In the genomic region with DNA sequence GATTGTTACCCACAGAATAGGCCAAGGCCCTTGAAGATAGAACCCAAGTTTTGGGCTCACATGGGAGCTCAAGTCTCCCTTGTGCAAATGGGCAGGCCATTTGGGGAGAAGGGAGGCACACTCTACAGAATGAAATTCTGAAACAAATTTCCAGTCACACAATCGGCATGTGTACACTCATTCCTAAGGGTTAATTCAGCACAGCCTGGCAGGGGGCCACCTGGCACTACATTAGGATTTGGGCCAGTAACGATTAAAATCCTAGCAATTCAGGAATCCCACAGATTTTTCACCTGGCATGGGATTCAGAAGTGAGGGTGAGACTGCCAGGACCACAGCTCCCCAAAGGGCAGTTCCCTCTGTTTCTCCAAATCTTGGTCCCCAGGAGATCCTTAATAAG, we compare ENCODE assay signal across 15 cellular contexts. TPM values are rescaled to one million over a fixed set of nuclear protein-coding genes. Genes with fewer than 3 reads are reported as not detected.
DNase-seq lines count a peak whose midpoint lies in the region; ATAC-seq and TF ChIP-seq lines count a peak whose summit lies in the region.
"Had no signal": no experiment of that assay in that cellular context is flagged by ENCODE, and none has a peak within 500 bp of the region (broad histone marks: within the 10 kb centered on the region; RNA-seq: fewer than 3 reads in every experiment).

No MANE protein-coding gene starts in this region.

- peaks cover 14 to 37% of the 10 kb centered on the region in 2 donors for H3K36me3 Mint-ChIP-seq in activated T-cell treated with anti-CD3 and anti-CD28 coated beads, Interleukin-2, amount 50 U/mL, for 72 hours (ENCODE audit: insufficient read depth in 2 of 2)

- H3K4me3 Mint-ChIP-seq in activated T-cell treated with anti-CD3 and anti-CD28 coated beads, Interleukin-2, amount 50 U/mL, for 72 hours, result no peak overlapping the region
- no peak overlapping the region for H3K4me3 Mint-ChIP-seq in stimulated activated naive CD8-positive, alpha-beta T cell treated with anti-CD3 and anti-CD28 coated beads, Interleukin-15, amount 100 ng/mL, for 72 hours

- no peaks in the 10 kb centered on the region; the same call in 1 of the 2 replicates for H3K36me3 ChIP-seq in RWPE2 (ENCODE audit: low read depth)
- H3K36me3 ChIP-seq: BE2C had no signal

- H3K4me3 ChIP-seq in RWPE2 (ENCODE audit: severe bottlenecking), result no peak overlapping the region
- no peak overlapping the region for H3K4me3 ChIP-seq in epithelial cell of proximal tubule (ENCODE audit: low read depth, low read length)
- H3K4me3 ChIP-seq: adrenal gland had no signal

- no peaks in the 10 kb centered on the region for H3K27me3 Mint-ChIP-seq in activated T-cell treated with anti-CD3 and anti-CD28 coated beads, Interleukin-2, amount 50 U/mL, for 72 hours (ENCODE audit: low read depth)
- no peaks in the 10 kb centered on the region for H3K27me3 Mint-ChIP-seq in stimulated activated naive CD8-positive, alpha-beta T cell treated with anti-CD3 and anti-CD28 coated beads, Interleukin-15, amount 100 ng/mL, for 72 hours

- TF ChIP-seq CTCF in RWPE2 (IDR thresholded peaks at IDR 0.05; ENCODE audit: poor library complexity, severe bottlenecking) (no peak), epithelial cell of proximal tubule (conservative IDR thresholded peaks at IDR 0.05; ENCODE audit: low read depth, low read length) (no peak)

- no peaks in the 10 kb centered on the region for H3K27me3 ChIP-seq in RWPE2 (ENCODE audit: insufficient read depth, poor library complexity, severe bottlenecking)
- H3K27me3 ChIP-seq: adrenal gland, BE2C had no signal

- no peak for DNase-seq in activated T-cell treated with anti-CD3 and anti-CD28 coated beads, Interleukin-2, amount 50 U/mL, for 72 hours
- DNase-seq in activated T-cell treated with anti-CD3 and anti-CD28 coated beads for 4 hours (no peak), RWPE2 (ENCODE audit: low spot score) (no peak), epithelial cell of proximal tubule (ENCODE audit: low read depth) (peak; percentile 26), germinal center (ENCODE audit: low spot score) (no peak)
- DNase-seq in stimulated activated naive CD8-positive, alpha-beta T cell treated with anti-CD3 and anti-CD28 coated beads, Interleukin-15, amount 100 ng/mL, for 72 hours, result no peak
- DNase-seq: activated CD4-positive, alpha-beta T cell treated with anti-CD3 and anti-CD28 coated beads for 1 hour; BE2C; stimulated activated naive CD4-positive, alpha-beta T cell treated with Interleukin-2 at 50 U/mL for 16 hours had no signal

- peaks cover 21% of the 10 kb centered on the region for H3K4me1 Mint-ChIP-seq in activated T-cell treated with anti-CD3 and anti-CD28 coated beads, Interleukin-2, amount 50 U/mL, for 72 hours (ENCODE audit: low read depth)
- H3K4me1 Mint-ChIP-seq in stimulated activated naive CD8-positive, alpha-beta T cell treated with anti-CD3 and anti-CD28 coated beads, Interleukin-15, amount 100 ng/mL, for 72 hours, result peaks cover 30% of the 10 kb centered on the region

- no peaks in the 10 kb centered on the region for H3K9me3 ChIP-seq in RWPE2 (ENCODE audit: severe bottlenecking)
- H3K9me3 ChIP-seq: adrenal gland, BE2C had no signal

- ATAC-seq in activated T-cell treated with anti-CD3 and anti-CD28 coated beads, Interleukin-2, amount 50 U/mL, for 72 hours (replicated peaks in 1 of 2), result no peak
- ATAC-seq in RWPE2 (ENCODE audit: low read depth) (peak; percentile 70), GM19351 (IDR thresholded peaks at IDR 0.05; ENCODE audit: unreplicated experiment) (no peak), GM18520 (IDR thresholded peaks at IDR 0.05; ENCODE audit: unreplicated experiment) (no peak)
- no peak for ATAC-seq in stimulated activated naive CD8-positive, alpha-beta T cell treated with anti-CD3 and anti-CD28 coated beads, Interleukin-15, amount 100 ng/mL, for 72 hours
- ATAC-seq: Right ventricle myocardium inferior had no signal

- H3K9me3 Mint-ChIP-seq in activated T-cell treated with anti-CD3 and anti-CD28 coated beads, Interleukin-2, amount 50 U/mL, for 72 hours, result no peaks in the 10 kb centered on the region
- no peaks in the 10 kb centered on the region for H3K9me3 Mint-ChIP-seq in stimulated activated naive CD8-positive, alpha-beta T cell treated with anti-CD3 and anti-CD28 coated beads, Interleukin-15, amount 100 ng/mL, for 72 hours

- peaks cover 25% of the 10 kb centered on the region for H3K4me1 ChIP-seq in RWPE2 (ENCODE audit: insufficient read depth, poor library complexity, severe bottlenecking)
- H3K4me1 ChIP-seq: BE2C had no signal

- peak overlapping the region; percentile 1 for H3K27ac Mint-ChIP-seq in activated T-cell treated with anti-CD3 and anti-CD28 coated beads, Interleukin-2, amount 50 U/mL, for 72 hours
- H3K27ac Mint-ChIP-seq in stimulated activated naive CD8-positive, alpha-beta T cell treated with anti-CD3 and anti-CD28 coated beads, Interleukin-15, amount 100 ng/mL, for 72 hours, result peak overlapping the region; percentile 19 to 82

- H3K27ac ChIP-seq in RWPE2 (ENCODE audit: poor library complexity, severe bottlenecking), result peak overlapping the region; percentile 47
- H3K27ac ChIP-seq: adrenal gland had no signal

RNA-seq across cellular contexts. Expression of a gene that starts 46.4 kb away (rescaled TPM):
- not detected for total RNA-seq in activated T-cell treated with anti-CD3 and anti-CD28 coated beads, Interleukin-2, amount 50 U/mL, for 72 hours
- not detected in 2 replicates for total RNA-seq in epithelial cell of proximal tubule
- total RNA-seq: adrenal gland, H4, kidney epithelial cell had no signal
